9 cellular contexts compared by ENCODE assay signal in the genomic region with DNA sequence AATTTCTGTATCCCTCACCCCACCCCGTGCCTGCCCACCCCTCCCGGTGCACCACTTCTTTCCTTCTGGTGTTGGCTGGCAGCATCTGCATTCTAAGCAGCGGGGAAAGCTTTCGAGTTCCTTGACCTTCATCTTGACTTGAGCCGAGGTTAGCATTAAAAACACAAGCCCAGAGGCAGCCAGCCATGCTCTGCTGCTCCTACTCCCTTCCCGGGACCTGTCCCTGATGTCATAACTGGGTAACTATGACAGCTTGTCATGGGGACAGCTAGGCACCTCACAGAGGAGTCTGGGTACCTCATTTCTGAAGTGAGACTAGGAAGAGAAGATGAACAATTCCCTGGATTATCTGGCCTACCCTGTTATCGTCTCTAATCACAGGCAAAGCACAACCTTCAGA. TPM values are rescaled to one million over a fixed set of nuclear protein-coding genes. Genes with fewer than 3 reads are reported as not detected.
DNase-seq lines count a peak whose midpoint lies in the region; ATAC-seq, FAIRE-seq and TF ChIP-seq lines count a peak whose summit lies in the region.
"Had no signal": no experiment of that assay in that cellular context is flagged by ENCODE, and none has a peak within 500 bp of the region (broad histone marks: within the 10 kb centered on the region; RNA-seq: fewer than 3 reads in every experiment).

Gene CFAP97D1, plus strand, starts transcription at position 301 of the 400 bp plus-strand sequence. Its CDS starts 28 bp downstream, at position 329.

- WGBS in stomach, 5 donors = 19 to 41% (median 34%) methylated on average over 7 of the region's 7 CpGs

- TF ChIP-seq EP300 in stomach (IDR thresholded peaks at IDR 0.05) = no peak

- no peaks in the 10 kb centered on the region for H3K27me3 ChIP-seq in adipocyte (replicated peaks; ENCODE audit: control insufficient read depth, insufficient read depth, low read length)
- no peaks in the 10 kb centered on the region for H3K27me3 ChIP-seq in stomach

- H3K36me3 ChIP-seq in adipocyte (ENCODE audit: control insufficient read depth, insufficient read depth, low read length, severe bottlenecking) (no peaks in the 10 kb centered on the region), kidney (ENCODE audit: control insufficient read depth in 1 of 2, insufficient read depth in 2 of 2, low read length in 2 of 2) (peaks cover 12% of the 10 kb centered on the region in 2 donors), stomach (peaks cover 0 to 16% (median 8%) of the 10 kb centered on the region in 4 donors)

- ATAC-seq in HG03095 (IDR thresholded peaks at IDR 0.05; ENCODE audit: unreplicated experiment) (no peak), GM19023 (IDR thresholded peaks at IDR 0.05; ENCODE audit: unreplicated experiment) (no peak)

- H3K9ac ChIP-seq in adipocyte (ENCODE audit: low read length) (peak within 1 kb of the TSS; percentile 91), kidney (ENCODE audit: low read length in 2 of 2) (peak within 1 kb of the TSS; percentile 35 to 72)

- H3K4me1 Mint-ChIP-seq in IgD-negative memory B cell = peaks cover 0 to 5% (median 2%) of the 10 kb centered on the region in 3 donors

- H3K27ac ChIP-seq in kidney (ENCODE audit: low read depth in 2 of 2, low read length in 2 of 2) (peak within 1 kb of the TSS; percentile 88 to 100), stomach (peak within 1 kb of the TSS in 4 of 5 donors; percentile 99 to 100 (median 99))

- TF ChIP-seq CTCF in kidney (IDR thresholded peaks at IDR 0.05; ENCODE audit: borderline replicate concordance, extremely low read depth, insufficient read depth) (no peak), stomach (IDR thresholded peaks at IDR 0.05) (no peak), GM10266 (IDR thresholded peaks at IDR 0.05; ENCODE audit: control insufficient read depth, insufficient read depth, low read depth, missing control alignments) (no peak)

- intact Hi-C loops in kidney (cut with DNase I) = loop anchor here (10.0 kb wide), 1 partner anchor 65 kb away; the partner anchor contains the start of gene CD300LG
- intact Hi-C loops in stomach (cut with DNase I; ENCODE audit: low total_unique reads) = no loop called here

- H3K4me1 ChIP-seq in adipocyte (ENCODE audit: control insufficient read depth, insufficient read depth, low read length) (peaks cover 17% of the 10 kb centered on the region), kidney (ENCODE audit: control insufficient read depth in 1 of 2, insufficient read depth in 1 of 2, low read depth in 1 of 2, low read length in 2 of 2) (peaks cover 13 to 20% of the 10 kb centered on the region in 2 donors), stomach (peaks cover 36 to 45% (median 40%) of the 10 kb centered on the region in 4 donors)

- no peaks in the 10 kb centered on the region for H3K9me3 Mint-ChIP-seq in IgD-negative memory B cell

- H3K4me3 ChIP-seq in adipocyte (ENCODE audit: low read length) (peak within 1 kb of the TSS; percentile 87), kidney (ENCODE audit: low read length in 2 of 2) (peak within 1 kb of the TSS; percentile 69 to 78), stomach (peak within 1 kb of the TSS; percentile 68 to 96 (median 82))

- no peak for TF ChIP-seq POLR2A in stomach (IDR thresholded peaks at IDR 0.05)

- peaks cover 2% of the 10 kb centered on the region for H3K36me3 Mint-ChIP-seq in IgD-negative memory B cell

- peak within 1 kb of the TSS in 1 of 3 donors; percentile 46 for H3K27ac Mint-ChIP-seq in IgD-negative memory B cell

- no peak for DNase-seq in adipocyte (ENCODE audit: low read depth)
- DNase-seq in kidney = no peak
- DNase-seq in stomach = no peak
- DNase-seq in GM10266 (ENCODE audit: extremely low spot score) = no peak

- H3K9me3 ChIP-seq in adipocyte (ENCODE audit: control insufficient read depth, low read length) (no peaks in the 10 kb centered on the region), kidney (ENCODE audit: control insufficient read depth in 1 of 2, low read length in 2 of 2) (no peaks in the 10 kb centered on the region), stomach (no peaks in the 10 kb centered on the region)

- H3K4me3 Mint-ChIP-seq in IgD-negative memory B cell = peak within 1 kb of the TSS; percentile 81 to 92 (median 88)

- peaks cover 13% of the 10 kb centered on the region for H3K27me3 Mint-ChIP-seq in IgD-negative memory B cell

- FAIRE-seq in kidney (lab: Jason Lieb, UNC) = no peak

RNA-seq across cellular contexts. Expression of gene CFAP97D1, which starts in this region (rescaled TPM):
- not detected for polyA plus RNA-seq in IgD-negative memory B cell
- not detected for total RNA-seq in kidney
- not detected for polyA plus RNA-seq in kidney (ENCODE audit: insufficient read depth, low read depth, low replicate concordance)
- total RNA-seq in stomach = not detected
- polyA plus RNA-seq in stomach = not detected
- total RNA-seq: myocyte; T-helper 2 cell treated with Interferon-gamma antibody and Interleukin-4, amounts not matched to agents 100 ng/mL and 5 ng/mL, for 36 hours had no signal
